1 cellular context compared by ENCODE assay signal in genomic region chr19:48768989-48769713, GRCh38.
TF ChIP-seq lines count a peak whose summit lies in the region.

No MANE protein-coding gene starts in this region.

TF ChIP-seq in A549, 52 proteins besides CTCF, POLR2A, EP300 and RAD21:
- TF ChIP-seq HMGXB4 (CRISPR knock-in tag; IDR thresholded peaks at IDR 0.05; ENCODE audit: borderline replicate concordance) (no peak), NFE2L2 (conservative IDR thresholded peaks at IDR 0.05; ENCODE audit: low read length) (no peak), E2F6 (IDR thresholded peaks at IDR 0.05; ENCODE audit: borderline replicate concordance, low read depth) (no peak), RCOR1 (IDR thresholded peaks at IDR 0.05; ENCODE audit: low read depth, low read length) (no peak)
